ENCODE assay signal across 16 cellular contexts in the genomic region with DNA sequence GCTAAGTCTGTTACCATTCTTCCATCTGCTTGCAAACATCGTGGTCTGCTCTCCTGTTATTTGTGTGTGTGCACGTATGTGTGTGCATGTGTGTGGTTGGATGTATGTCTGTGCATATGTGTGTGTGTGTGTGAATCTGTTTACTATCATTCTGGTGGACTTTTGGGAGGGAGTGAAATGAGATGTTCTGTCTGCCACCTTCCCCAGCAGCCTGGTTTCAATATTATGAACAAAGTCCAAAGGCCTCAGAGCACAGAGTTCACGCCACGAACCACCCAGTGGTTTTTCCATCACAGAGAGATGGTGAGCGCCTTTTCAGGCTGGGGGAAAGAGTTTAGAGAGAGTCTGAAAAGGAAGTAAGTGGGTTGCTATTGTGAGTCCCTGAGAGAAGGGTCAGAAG.
DNase-seq lines count a peak whose midpoint lies in the region; ATAC-seq, FAIRE-seq and TF ChIP-seq lines count a peak whose summit lies in the region.
"Had no signal": no experiment of that assay in that cellular context is flagged by ENCODE, and none has a peak within 500 bp of the region (broad histone marks: within the 10 kb centered on the region; RNA-seq: fewer than 3 reads in every experiment).

No MANE protein-coding gene starts in this region.

- H3K9me3 ChIP-seq in small intestine (ENCODE audit: control insufficient read depth, low read depth) (no peaks in the 10 kb centered on the region), tibial artery (no peaks in the 10 kb centered on the region)
- H3K9me3 ChIP-seq: HAP-1 had no signal

- no peak for TF ChIP-seq CTCF in tibial artery (IDR thresholded peaks at IDR 0.05)

- no peak for DNase-seq in activated CD4-positive, alpha-beta T cell treated with anti-CD3 and anti-CD28 coated beads, Interleukin-2, amount 10 ng/mL, durations not matched to agents 7 days and 5 days
- no peak for DNase-seq in activated CD4-positive, alpha-beta T cell treated with anti-CD3 and anti-CD28 coated beads, Interleukin-2, amount 50 U/mL, for 1 hour
- no peak for DNase-seq in activated T-helper 2 cell treated with anti-CD3 and anti-CD28 coated beads, Interferon-gamma antibody, Interleukin-2, Interleukin-4, amounts not matched to agents 10 μg/mL and 5 μg/mL and 100 μg/mL, durations not matched to agents 14 hours and 24 hours and 36 hours (ENCODE audit: low spot score)
- DNase-seq in small intestine: peak; percentile 47
- no peak for DNase-seq in HTR-8/SVneo (ENCODE audit: insufficient read length, low spot score)
- no peak for DNase-seq in tibial artery
- no peak for DNase-seq in activated CD4-positive, CD25-positive, alpha-beta regulatory T cell treated with anti-CD3 and anti-CD28 coated beads, Interleukin-2, amount 50 U/mL, for 72 hours
- DNase-seq: aorta, foreskin keratinocyte, NCI-H1694, NCI-H446 treated with DMSO at 0.1 percent for 48 hours, WERI-Rb-1 had no signal

- peak overlapping the region; percentile 15 for H3K27ac Mint-ChIP-seq in activated CD4-positive, alpha-beta T cell treated with anti-CD3 and anti-CD28 coated beads, Interleukin-2, amount 10 ng/mL, durations not matched to agents 7 days and 5 days
- peak overlapping the region; percentile 33 for H3K27ac Mint-ChIP-seq in activated T-helper 2 cell treated with anti-CD3 and anti-CD28 coated beads, Interferon-gamma antibody, Interleukin-2, Interleukin-4, amounts not matched to agents 10 μg/mL and 5 μg/mL and 100 μg/mL, durations not matched to agents 14 hours and 24 hours and 36 hours

- CTCF ChIA-PET in activated CD4-positive, alpha-beta T cell treated with anti-CD3 and anti-CD28 coated beads, Interleukin-2, amount 10 ng/mL, durations not matched to agents 7 days and 5 days (lab: Charles Lee): interaction anchor here (1.1 to 1.4 kb wide), 2 partner anchors 9 to 26 kb away, joined by 3 to 4 read pairs; no protein-coding TSS in a partner anchor

- peaks cover 3% of the 10 kb centered on the region for H3K9me3 Mint-ChIP-seq in activated CD4-positive, alpha-beta T cell treated with anti-CD3 and anti-CD28 coated beads, Interleukin-2, amount 10 ng/mL, durations not matched to agents 7 days and 5 days
- peaks cover 14% of the 10 kb centered on the region for H3K9me3 Mint-ChIP-seq in activated T-helper 2 cell treated with anti-CD3 and anti-CD28 coated beads, Interferon-gamma antibody, Interleukin-2, Interleukin-4, amounts not matched to agents 10 μg/mL and 5 μg/mL and 100 μg/mL, durations not matched to agents 14 hours and 24 hours and 36 hours

- POLR2A ChIA-PET in activated CD4-positive, alpha-beta T cell treated with anti-CD3 and anti-CD28 coated beads, Interleukin-2, amount 10 ng/mL, durations not matched to agents 7 days and 5 days (lab: Charles Lee): no interaction called here

- peaks cover 3% of the 10 kb centered on the region for H3K27me3 Mint-ChIP-seq in activated CD4-positive, alpha-beta T cell treated with anti-CD3 and anti-CD28 coated beads, Interleukin-2, amount 10 ng/mL, durations not matched to agents 7 days and 5 days
- H3K27me3 Mint-ChIP-seq in activated T-helper 2 cell treated with anti-CD3 and anti-CD28 coated beads, Interferon-gamma antibody, Interleukin-2, Interleukin-4, amounts not matched to agents 10 μg/mL and 5 μg/mL and 100 μg/mL, durations not matched to agents 14 hours and 24 hours and 36 hours (ENCODE audit: low read depth): no peaks in the 10 kb centered on the region

- no peak overlapping the region for H3K4me3 Mint-ChIP-seq in activated CD4-positive, alpha-beta T cell treated with anti-CD3 and anti-CD28 coated beads, Interleukin-2, amount 10 ng/mL, durations not matched to agents 7 days and 5 days
- H3K4me3 Mint-ChIP-seq in activated T-helper 2 cell treated with anti-CD3 and anti-CD28 coated beads, Interferon-gamma antibody, Interleukin-2, Interleukin-4, amounts not matched to agents 10 μg/mL and 5 μg/mL and 100 μg/mL, durations not matched to agents 14 hours and 24 hours and 36 hours (ENCODE audit: low read depth): no peak overlapping the region

- H3K27me3 ChIP-seq in small intestine (ENCODE audit: control insufficient read depth in 2 of 2, insufficient read depth in 2 of 2, low read length in 2 of 2) (no peaks in the 10 kb centered on the region), tibial artery (no peaks in the 10 kb centered on the region)
- H3K27me3 ChIP-seq: foreskin keratinocyte had no signal

- H3K36me3 ChIP-seq in small intestine (ENCODE audit: control insufficient read depth in 2 of 2, insufficient read depth in 2 of 2, low read length in 2 of 2) (no peaks in the 10 kb centered on the region), tibial artery (no peaks in the 10 kb centered on the region)
- H3K36me3 ChIP-seq: HAP-1, WERI-Rb-1 had no signal

- peaks cover 7% of the 10 kb centered on the region for H3K36me3 Mint-ChIP-seq in activated CD4-positive, alpha-beta T cell treated with anti-CD3 and anti-CD28 coated beads, Interleukin-2, amount 10 ng/mL, durations not matched to agents 7 days and 5 days (ENCODE audit: low read depth)
- H3K36me3 Mint-ChIP-seq in activated T-helper 2 cell treated with anti-CD3 and anti-CD28 coated beads, Interferon-gamma antibody, Interleukin-2, Interleukin-4, amounts not matched to agents 10 μg/mL and 5 μg/mL and 100 μg/mL, durations not matched to agents 14 hours and 24 hours and 36 hours (ENCODE audit: low read depth): peaks cover 3% of the 10 kb centered on the region

- H3K4me1 ChIP-seq in small intestine (ENCODE audit: control insufficient read depth in 2 of 2, insufficient read depth in 1 of 2, low read depth in 1 of 2, low read length in 1 of 2): no peaks in the 10 kb centered on the region
- peaks cover 0 to 9% (median 3%) of the 10 kb centered on the region in 4 donors for H3K4me1 ChIP-seq in tibial artery
- H3K4me1 ChIP-seq: HAP-1 had no signal

- H3K4me1 Mint-ChIP-seq in activated CD4-positive, alpha-beta T cell treated with anti-CD3 and anti-CD28 coated beads, Interleukin-2, amount 10 ng/mL, durations not matched to agents 7 days and 5 days: peaks cover 43% of the 10 kb centered on the region
- H3K4me1 Mint-ChIP-seq in activated T-helper 2 cell treated with anti-CD3 and anti-CD28 coated beads, Interferon-gamma antibody, Interleukin-2, Interleukin-4, amounts not matched to agents 10 μg/mL and 5 μg/mL and 100 μg/mL, durations not matched to agents 14 hours and 24 hours and 36 hours (ENCODE audit: low read depth): peaks cover 36% of the 10 kb centered on the region

- intact Hi-C loops in activated T-helper 2 cell treated with anti-CD3 and anti-CD28 coated beads, Interferon-gamma antibody, Interleukin-2, Interleukin-4, amounts not matched to agents 10 μg/mL and 5 μg/mL and 100 μg/mL, durations not matched to agents 14 hours and 24 hours and 36 hours (cut with micrococcal nuclease): loop anchor here (1.0 kb wide), 2 partner anchors 11 to 42 kb away; no protein-coding TSS in a partner anchor
- intact Hi-C loops in tibial artery (cut with DNase I; ENCODE audit: low total_unique reads): loop anchor here (10.0 kb wide), 2 partner anchors 63 to 133 kb away; a partner anchor contains a TSS

- no peak for FAIRE-seq in small intestine (lab: Jason Lieb, UNC)
- FAIRE-seq in HTR-8/SVneo (lab: Jason Lieb, UNC): no peak
- FAIRE-seq: A204.1 had no signal

- 34 to 62% (median 36%) methylated on average over 5 of the region's 5 CpGs for WGBS in small intestine, 3 donors

- H3K4me3 ChIP-seq in small intestine (ENCODE audit: low read depth in 1 of 2, low read length in 2 of 2): no peak overlapping the region
- H3K4me3 ChIP-seq in tibial artery: no peak overlapping the region
- H3K4me3 ChIP-seq: HAP-1 had no signal

- H3K27ac ChIP-seq in small intestine (ENCODE audit: low read depth in 1 of 2, low read length in 1 of 2) (no peak overlapping the region), tibial artery (no peak overlapping the region)
- H3K27ac ChIP-seq: foreskin keratinocyte, RWPE1, WERI-Rb-1 had no signal

- peak; percentile 63 for ATAC-seq in GM19324 (IDR thresholded peaks at IDR 0.05; ENCODE audit: low FRiP score, unreplicated experiment)
- ATAC-seq: foreskin keratinocyte had no signal
